ENCODE assay signal across 11 cellular contexts in genomic region chr5:158880514-158881001, GRCh38.
DNase-seq lines count a peak whose midpoint lies in the region; TF ChIP-seq lines count a peak whose summit lies in the region.
"Had no signal": no experiment of that assay in that cellular context is flagged by ENCODE, and none has a peak within 500 bp of the region (broad histone marks: within the 10 kb centered on the region; RNA-seq: fewer than 3 reads in every experiment).

No MANE protein-coding gene starts in this region.

- no peak overlapping the region for H2BK12ac ChIP-seq in neuronal stem cell (ENCODE audit: low read length)

- H2AFZ ChIP-seq in neuronal stem cell (ENCODE audit: low read length) (peak overlapping the region; percentile 57), hepatocyte (no peak overlapping the region)

- H2BK15ac ChIP-seq in neuronal stem cell (ENCODE audit: low read length), result no peak overlapping the region

- H3K79me2 ChIP-seq in hepatocyte, result no peaks in the 10 kb centered on the region

- no peak overlapping the region for H3K18ac ChIP-seq in neuronal stem cell (ENCODE audit: low read length)

- H3K4me2 ChIP-seq in neuronal stem cell (ENCODE audit: insufficient read depth, low read length, poor library complexity, severe bottlenecking) (no peak overlapping the region), hepatocyte (no peak overlapping the region)

- H3K9me3 ChIP-seq in neuronal stem cell (replicated peaks in 1 of 2; ENCODE audit: control insufficient read depth in 2 of 2, insufficient read depth in 1 of 2, low read depth in 1 of 2, low read length in 2 of 2), result no peaks in the 10 kb centered on the region
- H3K9me3 ChIP-seq in hepatocyte (ENCODE audit: low read depth), result no peaks in the 10 kb centered on the region

- no peaks in the 10 kb centered on the region for H3K79me1 ChIP-seq in neuronal stem cell (ENCODE audit: low read depth, low read length)

- H2BK120ac ChIP-seq in neuronal stem cell (ENCODE audit: low read depth, low read length), result no peak overlapping the region

- no peaks in the 10 kb centered on the region for H4K20me1 ChIP-seq in hepatocyte (ENCODE audit: insufficient read depth, poor library complexity, severe bottlenecking)

- H2AK5ac ChIP-seq in neuronal stem cell (ENCODE audit: low read depth, low read length), result no peak overlapping the region

- no peak overlapping the region for H4K8ac ChIP-seq in neuronal stem cell (ENCODE audit: low read depth, low read length)

- no peaks in the 10 kb centered on the region for H3K9me2 ChIP-seq in hepatocyte (replicated peaks; ENCODE audit: insufficient read depth)

- H4K91ac ChIP-seq in neuronal stem cell (ENCODE audit: low read depth, low read length, poor library complexity), result no peak overlapping the region

- H3K23ac ChIP-seq in neuronal stem cell (ENCODE audit: low read depth, low read length, poor library complexity), result no peak overlapping the region

- H3K27me3 ChIP-seq in neuronal stem cell (ENCODE audit: control insufficient read depth in 3 of 3, insufficient read depth in 3 of 3, low read depth in 1 of 3, low read length in 3 of 3) (no peaks in the 10 kb centered on the region), hepatocyte (no peaks in the 10 kb centered on the region)

- H2BK5ac ChIP-seq in neuronal stem cell (ENCODE audit: low read length), result no peak overlapping the region

- H3K4ac ChIP-seq in neuronal stem cell (ENCODE audit: low read length), result no peak overlapping the region

- DNase-seq in GM12865 (ENCODE audit: low read depth), result peak; percentile 73
- DNase-seq in LNCaP clone FGC (ENCODE audit: low read depth), result no peak
- no peak for DNase-seq in astrocyte of the cerebellum (ENCODE audit: low read depth)
- no peak for DNase-seq in neuronal stem cell (ENCODE audit: low spot score)
- DNase-seq in hepatocyte (ENCODE audit: low spot score), result no peak
- no peak for DNase-seq in NCI-H1436 treated with DMSO at 0.1 percent for 48 hours (lab: John Stamatoyannopoulos, UW)
- no peak for DNase-seq in activated CD8-positive, alpha-beta memory T cell treated with anti-CD3 and anti-CD28 coated beads, Interleukin-2, amount 50 U/mL, for 4 hours
- DNase-seq: activated gamma-delta T cell; naive thymus-derived CD8-positive, alpha-beta T cell; NCI-H2029 treated with DMSO at 0.1 percent for 48 hours; stimulated activated naive CD4-positive, alpha-beta T cell treated with Interleukin-2 at 50 U/mL for 16 hours had no signal

- WGBS in neuronal stem cell (ENCODE audit: extremely low coverage in 2 of 2, insufficient read length in 2 of 2, insufficient replicate concordance in 1 of 2), 2 donors, result no CpG with 5 or more reads among the region's 8 CpGs
- WGBS in hepatocyte (ENCODE audit: low lambda C conversion rate, missing lambda C conversion rate), result 75% methylated on average over 8 of the region's 8 CpGs

- TF ChIP-seq CTCF in GM12865 (IDR thresholded peaks at IDR 0.05; ENCODE audit: insufficient read depth, low read depth, low read length, missing control alignments), result peak; percentile 15
- TF ChIP-seq CTCF in LNCaP clone FGC (IDR thresholded peaks at IDR 0.05; ENCODE audit: control insufficient read depth, extremely low read depth, insufficient read depth), result peak; percentile 56
- TF ChIP-seq CTCF in astrocyte of the cerebellum (IDR thresholded peaks at IDR 0.05; ENCODE audit: low read depth, low read length, missing control alignments), result peak; percentile 32
- TF ChIP-seq CTCF in hepatocyte (IDR thresholded peaks at IDR 0.05; ENCODE audit: poor library complexity), result no peak

- H3K4me1 ChIP-seq in neuronal stem cell (ENCODE audit: control insufficient read depth in 2 of 2, insufficient read depth in 1 of 2, low read depth in 1 of 2, low read length in 2 of 2) (peaks cover 4 to 24% of the 10 kb centered on the region in 2 donors), hepatocyte (ENCODE audit: insufficient read depth) (peaks cover 10% of the 10 kb centered on the region)

- H3K27ac ChIP-seq in neuronal stem cell (replicated peaks; ENCODE audit: low read length) (no peak overlapping the region), hepatocyte (no peak overlapping the region)

- in situ Hi-C loops in astrocyte of the cerebellum (cut with HindIII; ENCODE audit: low sequenced_read_pairs), result no loop called here

- H3K36me3 ChIP-seq in neuronal stem cell (replicated peaks in 1 of 2; ENCODE audit: control insufficient read depth in 2 of 2, insufficient read depth in 2 of 2, low read length in 2 of 2) (no peaks in the 10 kb centered on the region), hepatocyte (replicated peaks; ENCODE audit: insufficient read depth, low read depth) (no peaks in the 10 kb centered on the region)

- no peak overlapping the region for H3K14ac ChIP-seq in neuronal stem cell (ENCODE audit: low read length)

- peak overlapping the region; percentile 35 for H3K4me3 ChIP-seq in GM12865 (ENCODE audit: low read depth, low read length)
- H3K4me3 ChIP-seq in LNCaP clone FGC (ENCODE audit: low read depth, low read length), result no peak overlapping the region
- H3K4me3 ChIP-seq in astrocyte of the cerebellum (ENCODE audit: low read depth, low read length), result no peak overlapping the region
- H3K4me3 ChIP-seq in neuronal stem cell (ENCODE audit: low read length in 2 of 2), result peak overlapping the region in 1 of 2 donors; percentile 6
- no peak overlapping the region for H3K4me3 ChIP-seq in hepatocyte

- H3K9ac ChIP-seq in neuronal stem cell (ENCODE audit: low read depth, low read length, poor library complexity), result no peak overlapping the region
